Comparison of ENCODE assay signal across 1 cellular context in genomic region chr2:173653427-173653795, GRCh38.
TF ChIP-seq lines count a peak whose summit lies in the region.

No MANE protein-coding gene starts in this region.

TF ChIP-seq in SK-N-SH treated with all-trans-retinoic acid at 6 μM for 48 hours, 23 proteins besides CTCF, POLR2A, EP300 and RAD21 (continued from another document):
- no peak for TF ChIP-seq TSHZ2 (CRISPR knock-in tag; IDR thresholded peaks at IDR 0.05)
- no peak for TF ChIP-seq ZFP3 (CRISPR knock-in tag; IDR thresholded peaks at IDR 0.05)
- no peak for TF ChIP-seq CSDC2 (CRISPR knock-in tag; IDR thresholded peaks at IDR 0.05)
